7 cellular contexts compared by ENCODE assay signal in the genomic region with DNA sequence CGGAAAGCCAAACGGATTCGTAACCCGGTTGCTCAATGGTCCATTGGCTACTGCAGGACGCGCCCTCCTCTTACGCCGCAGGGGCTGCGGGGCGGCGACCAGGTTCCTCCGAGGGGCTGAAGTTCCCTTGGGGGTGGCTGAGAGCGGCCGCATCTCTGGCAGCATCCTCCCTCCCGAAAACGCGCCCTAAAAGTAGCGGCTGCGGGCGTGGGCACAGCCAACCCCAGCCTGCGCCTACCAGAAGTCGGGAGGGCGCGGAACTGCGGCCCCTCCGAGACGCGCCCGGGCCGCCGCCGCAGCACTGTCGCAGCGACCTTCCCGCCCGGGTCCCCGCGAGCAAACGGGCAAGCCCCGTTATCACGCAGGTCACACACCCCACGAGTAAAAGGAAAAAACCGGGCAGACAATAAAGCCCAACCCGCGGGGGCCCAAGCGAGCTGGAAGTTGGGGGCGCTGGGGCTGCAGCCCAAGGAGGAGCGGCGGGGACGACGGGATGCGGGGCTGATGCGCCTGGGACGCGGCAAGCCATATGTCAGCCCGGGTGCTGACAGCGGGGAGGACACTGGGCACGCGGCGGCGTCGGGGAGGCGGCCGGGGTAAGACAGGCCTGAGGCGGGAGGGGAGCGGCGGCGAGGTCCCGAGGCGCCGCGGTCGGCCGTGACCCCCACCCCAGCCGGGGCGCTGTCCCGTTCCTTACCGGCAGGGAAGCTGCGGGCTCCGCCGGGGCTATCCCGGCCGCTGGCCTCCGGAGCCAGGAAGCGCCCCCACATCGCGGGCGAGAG. TPM values are rescaled to one million over a fixed set of nuclear protein-coding genes. Genes with fewer than 3 reads are reported as not detected.
DNase-seq lines count a peak whose midpoint lies in the region; ATAC-seq, FAIRE-seq and TF ChIP-seq lines count a peak whose summit lies in the region.

No MANE protein-coding gene starts in this region.

- intact Hi-C loops in activated B cell treated with CpG ODN at 0.5 μM for 24 hours (cut with micrococcal nuclease) = loop anchor here (1.0 to 5.0 kb wide), 8 partner anchors 60 to 1048 kb away; partner anchors contain the start of genes ASF1A, GOPC, MAN1A1 and MCM9
- intact Hi-C loops in colonic mucosa (cut with DNase I) = no loop called here
- intact Hi-C loops in left lung (cut with DNase I) = no loop called here

- TF ChIP-seq POLR2A in GM12891 (IDR thresholded peaks at IDR 0.05; ENCODE audit: low read depth, low read length) = no peak
- TF ChIP-seq POLR2A in H54 (IDR thresholded peaks at IDR 0.05; ENCODE audit: low read depth, low read length) = peak; percentile 49

- POLR2A ChIA-PET in activated B cell treated with CpG ODN at 0.5 μM for 24 hours (lab: Charles Lee) = interaction anchor here (0.7 to 1.8 kb wide), 18 partner anchors 9 to 1049 kb away, joined by 3 to 46 read pairs (median 4); partner anchors contain the start of genes GOPC and MCM9

- no peaks in the 10 kb centered on the region for H3K4me1 ChIP-seq in colonic mucosa
- H3K4me1 ChIP-seq in left lung = peaks cover 10 to 23% of the 10 kb centered on the region in 2 donors

- H3K9me3 Mint-ChIP-seq in activated B cell treated with CpG ODN at 0.5 μM for 24 hours = no peaks in the 10 kb centered on the region

- no peak for TF ChIP-seq CTCF in activated B cell treated with CpG ODN at 0.5 μM for 24 hours (IDR thresholded peaks at IDR 0.05)
- TF ChIP-seq CTCF in colonic mucosa (IDR thresholded peaks at IDR 0.05) = no peak
- TF ChIP-seq CTCF in left lung (IDR thresholded peaks at IDR 0.05) = peak in 1 of 2 donors; percentile 9

- CTCF ChIA-PET in activated B cell treated with CpG ODN at 0.5 μM for 24 hours (lab: Charles Lee) = interaction anchor here (0.9 to 1.1 kb wide), 3 partner anchors 59 to 85 kb away, joined by 3 read pairs; no protein-coding TSS in a partner anchor

- peak; percentile 32 for ATAC-seq in activated B cell treated with CpG ODN at 0.5 μM for 24 hours (ENCODE audit: low read depth)
- ATAC-seq in left lung = peak; percentile 76

- H3K9ac ChIP-seq in colonic mucosa (ENCODE audit: low read depth in 2 of 2, low read length in 2 of 2) = peak overlapping the region; percentile 66 to 98

- no peak for FAIRE-seq in GM12891 (lab: Jason Lieb, UNC)
- peak; percentile 57 for FAIRE-seq in H54 (lab: Jason Lieb, UNC)

- no peaks in the 10 kb centered on the region for H3K27me3 Mint-ChIP-seq in activated B cell treated with CpG ODN at 0.5 μM for 24 hours

- peak overlapping the region; percentile 98 for H3K4me3 Mint-ChIP-seq in activated B cell treated with CpG ODN at 0.5 μM for 24 hours

- peak overlapping the region; percentile 71 for H3K27ac Mint-ChIP-seq in activated B cell treated with CpG ODN at 0.5 μM for 24 hours

- DNase-seq in GM12891 (ENCODE audit: insufficient read length, low spot score) = peak; percentile 42
- peak; percentile 19 for DNase-seq in H54 (ENCODE audit: insufficient read length, low spot score)
- peak; percentile 42 for DNase-seq in LoVo (ENCODE audit: low spot score)
- DNase-seq in activated B cell treated with CpG ODN at 0.5 μM for 24 hours = peak; percentile 55
- DNase-seq in colonic mucosa = peak; percentile 47
- peak; percentile 63 to 89 for DNase-seq in left lung
- DNase-seq in stimulated activated CD4-positive, alpha-beta T cell treated with anti-CD3 and anti-CD28 coated beads, TNF-alpha, amount 100 ng/mL, for 24 hours (ENCODE audit: low read depth in 3 of 3) = peak in 2 of 3 experiments; percentile 12 to 40

- H3K36me3 Mint-ChIP-seq in activated B cell treated with CpG ODN at 0.5 μM for 24 hours (ENCODE audit: low read depth) = peaks cover 3% of the 10 kb centered on the region

- H3K4me3 ChIP-seq in colonic mucosa (peak overlapping the region; percentile 87), left lung (peak overlapping the region; percentile 84 to 96)

- no peaks in the 10 kb centered on the region for H3K36me3 ChIP-seq in colonic mucosa
- no peaks in the 10 kb centered on the region for H3K36me3 ChIP-seq in left lung

- H3K27ac ChIP-seq in colonic mucosa (peak overlapping the region; percentile 95), left lung (peak overlapping the region; percentile 96 to 97)

- H3K4me1 Mint-ChIP-seq in activated B cell treated with CpG ODN at 0.5 μM for 24 hours = peaks cover 22% of the 10 kb centered on the region

- H3K27me3 ChIP-seq in colonic mucosa (no peaks in the 10 kb centered on the region), left lung (no peaks in the 10 kb centered on the region)

- H3K9me3 ChIP-seq in colonic mucosa (no peaks in the 10 kb centered on the region), left lung (no peaks in the 10 kb centered on the region)

TF ChIP-seq in GM12891, 5 proteins besides CTCF, POLR2A, EP300 and RAD21:
- TF ChIP-seq PAX5 (IDR thresholded peaks at IDR 0.05; ENCODE audit: insufficient read depth, low read length, severe bottlenecking) (no peak), SPI1 (IDR thresholded peaks at IDR 0.05; ENCODE audit: low read depth, low read length) (no peak), POLR2AphosphoS5 (IDR thresholded peaks at IDR 0.05; ENCODE audit: low read depth, low read length) (no peak), POU2F2 (IDR thresholded peaks at IDR 0.05; ENCODE audit: low read depth, low read length) (no peak), TAF1 (IDR thresholded peaks at IDR 0.05; ENCODE audit: low read depth, low read length) (no peak)

RNA-seq across cellular contexts. Expression of gene CEP85L, which starts 0.7 kb away (rescaled TPM):
- polyA plus RNA-seq in GM12891 (2012; ENCODE audit: low read depth, missing spikeins) = 6.6 TPM
- total RNA-seq in activated B cell treated with CpG ODN at 0.5 μM for 24 hours (14.6 and 21.8 TPM in 2 replicates), colonic mucosa (1 to 10 TPM; 2.9 to 3.2 TPM), left lung (10 to 100 TPM in 1 of 2 donors, 1 to 10 TPM in 1; 9.2 to 11.3 TPM)

Comparison
In these comparisons a context has a peak if more than half of its experiments do, and no peak if none do; other contexts are left out.
1. Peak in every context shown above with its lines: DNase-seq, ATAC-seq, H3K4me3 ChIP-seq and H3K27ac ChIP-seq.
2. DNase-seq: peak in every context shown above with its lines; median percentile 76 in left lung; 55 in activated B cell treated with CpG ODN at 0.5 μM for 24 hours; 47 in colonic mucosa; 42 in GM12891; 42 in LoVo; 26 in stimulated activated CD4-positive, alpha-beta T cell treated with anti-CD3 and anti-CD28 coated beads, TNF-alpha, amount 100 ng/mL, for 24 hours; 19 in H54.